In genomic region chr2:182132605-182133004, GRCh38 we compare ENCODE assay signal across 15 cellular contexts.
A peak's percentile ranks its signal among the peaks of the same experiment; 100 is the strongest.
DNase-seq lines count a peak whose midpoint lies in the region; ATAC-seq, FAIRE-seq and TF ChIP-seq lines count a peak whose summit lies in the region.
"Had no signal": no experiment of that assay in that cellular context is flagged by ENCODE, and none has a peak within 500 bp of the region (broad histone marks: within the 10 kb centered on the region; RNA-seq: fewer than 3 reads in every experiment).

No MANE protein-coding gene starts in this region.

- H3K9ac ChIP-seq in K562 (ENCODE audit: insufficient read depth in 1 of 2, low read depth in 2 of 2, low read length in 2 of 2), result no peak overlapping the region

- H3K4me1 Mint-ChIP-seq in activated T-helper 17 cell treated with anti-CD3 and anti-CD28 coated beads, Interleukin-2, amount 50 U/mL, for 72 hours, result no peaks in the 10 kb centered on the region

- peaks cover 5% of the 10 kb centered on the region for H3K27me3 Mint-ChIP-seq in activated T-helper 17 cell treated with anti-CD3 and anti-CD28 coated beads, Interleukin-2, amount 50 U/mL, for 72 hours

- TF ChIP-seq EP300 in K562 (IDR thresholded peaks at IDR 0.05; ENCODE audit: low read length), result no peak

- no peaks in the 10 kb centered on the region for H3K9me3 Mint-ChIP-seq in activated T-helper 17 cell treated with anti-CD3 and anti-CD28 coated beads, Interleukin-2, amount 50 U/mL, for 72 hours
- H3K9me3 Mint-ChIP-seq: activated T-helper 2 cell treated with anti-CD3 and anti-CD28 coated beads, Interferon-gamma antibody, Interleukin-2, Interleukin-4, amounts not matched to agents 10 μg/mL and 5 μg/mL and 100 μg/mL, durations not matched to agents 14 hours and 24 hours and 36 hours had no signal

- no peaks in the 10 kb centered on the region for H3K79me2 ChIP-seq in K562 (ENCODE audit: control insufficient read depth, insufficient read depth, low read length)

- TF ChIP-seq CTCF in LNCAP (IDR thresholded peaks at IDR 0.05) (peak; percentile 59), K562 (IDR thresholded peaks at IDR 0.05 in 2 of 3, conservative IDR thresholded peaks at IDR 0.05 in 1 of 3; ENCODE audit: insufficient read depth in 2 of 3, low read depth in 1 of 3, low read length in 3 of 3) (peak in 1 of 3 experiments; percentile 16; a peak in 1 of 6 replicates)

- no peaks in the 10 kb centered on the region for H3K9me1 ChIP-seq in K562 (ENCODE audit: control insufficient read depth, insufficient read depth, low read length)

- CTCF ChIA-PET in K562 (lab: Yijun Ruan, JAX; ENCODE audit: low intra/inter-chr PET ratio), result no interaction called here

- H3K4me2 ChIP-seq in K562 (ENCODE audit: insufficient read depth, low read length), result no peak overlapping the region

- H3K27ac ChIP-seq in K562 (ENCODE audit: extremely low read depth, low read depth, low read length) (no peak overlapping the region), small intestine (ENCODE audit: low read depth in 1 of 2, low read length in 1 of 2) (no peak overlapping the region), SJCRH30 (no peak overlapping the region)
- H3K27ac ChIP-seq: neutrophil had no signal

- ATAC-seq in K562 (no peak), HG02885 (IDR thresholded peaks at IDR 0.05; ENCODE audit: poor library complexity, unreplicated experiment) (no peak)
- ATAC-seq in activated T-helper 17 cell treated with anti-CD3 and anti-CD28 coated beads, Interleukin-2, amount 50 U/mL, for 72 hours (replicated peaks), result no peak

- H3K4me1 ChIP-seq in K562 (replicated peaks in 1 of 2; ENCODE audit: control insufficient read depth in 2 of 2, insufficient read depth in 2 of 2, low read length in 2 of 2) (no peaks in the 10 kb centered on the region), small intestine (ENCODE audit: control insufficient read depth in 2 of 2, insufficient read depth in 1 of 2, low read depth in 1 of 2, low read length in 1 of 2) (no peaks in the 10 kb centered on the region), SJCRH30 (no peaks in the 10 kb centered on the region)

- H4K20me1 ChIP-seq in K562 (replicated peaks; ENCODE audit: control insufficient read depth, insufficient read depth, low read length), result no peaks in the 10 kb centered on the region

- H3K36me3 ChIP-seq in K562 (ENCODE audit: control insufficient read depth, insufficient read depth, low read length) (no peaks in the 10 kb centered on the region), small intestine (ENCODE audit: control insufficient read depth in 2 of 2, insufficient read depth in 2 of 2, low read length in 2 of 2) (no peaks in the 10 kb centered on the region), SJCRH30 (no peaks in the 10 kb centered on the region; the same call in 1 of the 2 replicates)
- H3K36me3 ChIP-seq: neutrophil had no signal

- DNase-seq in COR-L47 (lab: John Stamatoyannopoulos, UW) (peak; percentile 30), K562 (ENCODE audit: extremely low read depth in 1 of 4, low spot score in 3 of 4) (no peak), lung microvascular endothelial cell (ENCODE audit: low read depth in 2 of 2) (peak; percentile 32 to 41), small intestine (no peak), SJCRH30 (no peak)
- DNase-seq: activated CD4-positive, CD25-positive, alpha-beta regulatory T cell; RPMI8226; stimulated activated CD4-positive, alpha-beta T cell treated with anti-CD3 and anti-CD28 coated beads, Interleukin-1b, Interleukin-23, amount 100 ng/mL, for 48 hours; stimulated activated naive CD4-positive, alpha-beta T cell had no signal

- no peak for FAIRE-seq in K562 (lab: Jason Lieb, UNC)
- no peak for FAIRE-seq in small intestine (lab: Jason Lieb, UNC)
- FAIRE-seq: frontal cortex had no signal

- no peak overlapping the region for H2AFZ ChIP-seq in K562 (ENCODE audit: low read depth, low read length)

- no peak for TF ChIP-seq POLR2A in K562 (conservative IDR thresholded peaks at IDR 0.05)

- H3K27me3 ChIP-seq in K562 (ENCODE audit: control insufficient read depth in 2 of 2, insufficient read depth in 2 of 2, low read length in 2 of 2) (no peaks in the 10 kb centered on the region), small intestine (ENCODE audit: control insufficient read depth in 2 of 2, insufficient read depth in 2 of 2, low read length in 2 of 2) (no peaks in the 10 kb centered on the region), SJCRH30 (no peaks in the 10 kb centered on the region)
- H3K27me3 ChIP-seq: neutrophil had no signal

- H3K9me3 ChIP-seq in K562 (replicated peaks; ENCODE audit: control insufficient read depth, insufficient read depth, low read depth, low read length), result no peaks in the 10 kb centered on the region
- no peaks in the 10 kb centered on the region for H3K9me3 ChIP-seq in small intestine (ENCODE audit: control insufficient read depth, low read depth)
- no peaks in the 10 kb centered on the region for H3K9me3 ChIP-seq in SJCRH30 (replicated peaks)
- H3K9me3 ChIP-seq: neutrophil had no signal

- in situ Hi-C loops in K562 (cut with MboI), result no loop called here

- BruUV-seq in K562 (replicated peaks; lab: Mats Ljungman, UMichigan), result no TSS peak

- no peaks in the 10 kb centered on the region for H3K36me3 Mint-ChIP-seq in activated T-helper 17 cell treated with anti-CD3 and anti-CD28 coated beads, Interleukin-2, amount 50 U/mL, for 72 hours (ENCODE audit: low read depth)

- POLR2A ChIA-PET in K562 (lab: Yijun Ruan, JAX), result interaction anchor here (0.5 kb wide), 1 partner anchor 401 kb away, joined by 3 read pairs; no protein-coding TSS in a partner anchor

- no peak overlapping the region for H3K4me3 Mint-ChIP-seq in activated T-helper 17 cell treated with anti-CD3 and anti-CD28 coated beads, Interleukin-2, amount 50 U/mL, for 72 hours

- H3K4me3 ChIP-seq in K562 (no peak overlapping the region), small intestine (ENCODE audit: low read depth in 1 of 2, low read length in 2 of 2) (no peak overlapping the region), SJCRH30 (no peak overlapping the region)

- intact Hi-C loops in K562 (cut with micrococcal nuclease), result no loop called here

- TF ChIP-seq RAD21 in K562 (CRISPR knock-in tag; conservative IDR thresholded peaks at IDR 0.05 in 1 of 2, IDR thresholded peaks at IDR 0.05 in 1 of 2), result peak; percentile 12 to 34; a peak in 2 of 4 replicates

- no peak overlapping the region for H3K27ac Mint-ChIP-seq in activated T-helper 17 cell treated with anti-CD3 and anti-CD28 coated beads, Interleukin-2, amount 50 U/mL, for 72 hours
- H3K27ac Mint-ChIP-seq: activated T-helper 2 cell treated with anti-CD3 and anti-CD28 coated beads, Interferon-gamma antibody, Interleukin-2, Interleukin-4, amounts not matched to agents 10 μg/mL and 5 μg/mL and 100 μg/mL, durations not matched to agents 14 hours and 24 hours and 36 hours had no signal

TF ChIP-seq in K562, 482 proteins besides CTCF, POLR2A, EP300 and RAD21 (continues in another document):
- TF ChIP-seq ZNF830 (CRISPR knock-in tag; IDR thresholded peaks at IDR 0.05) (no peak), CREB3L1 (IDR thresholded peaks at IDR 0.05; ENCODE audit: borderline replicate concordance, low read depth) (no peak), ZNF431 (CRISPR knock-in tag; IDR thresholded peaks at IDR 0.05) (no peak), SLC30A9 (CRISPR knock-in tag; IDR thresholded peaks at IDR 0.05) (no peak), E2F4 (CRISPR knock-in tag; IDR thresholded peaks at IDR 0.05; ENCODE audit: low read depth) (no peak), RFX1 (IDR thresholded peaks at IDR 0.05) (no peak)
- TF ChIP-seq, protein P1, sequence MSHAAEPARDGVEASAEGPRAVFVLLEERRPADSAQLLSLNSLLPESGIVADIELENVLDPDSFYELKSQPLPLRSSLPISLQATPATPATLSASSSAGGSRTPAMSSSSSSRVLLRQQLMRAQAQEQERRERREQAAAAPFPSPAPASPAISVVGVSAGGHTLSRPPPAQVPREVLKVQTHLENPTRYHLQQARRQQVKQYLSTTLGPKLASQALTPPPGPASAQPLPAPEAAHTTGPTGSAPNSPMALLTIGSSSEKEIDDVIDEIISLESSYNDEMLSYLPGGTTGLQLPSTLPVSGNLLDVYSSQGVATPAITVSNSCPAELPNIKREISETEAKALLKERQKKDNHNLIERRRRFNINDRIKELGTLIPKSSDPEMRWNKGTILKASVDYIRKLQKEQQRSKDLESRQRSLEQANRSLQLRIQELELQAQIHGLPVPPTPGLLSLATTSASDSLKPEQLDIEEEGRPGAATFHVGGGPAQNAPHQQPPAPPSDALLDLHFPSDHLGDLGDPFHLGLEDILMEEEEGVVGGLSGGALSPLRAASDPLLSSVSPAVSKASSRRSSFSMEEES (CRISPR knock-in tag; IDR thresholded peaks at IDR 0.05), result no peak
- TF ChIP-seq, protein P2, sequence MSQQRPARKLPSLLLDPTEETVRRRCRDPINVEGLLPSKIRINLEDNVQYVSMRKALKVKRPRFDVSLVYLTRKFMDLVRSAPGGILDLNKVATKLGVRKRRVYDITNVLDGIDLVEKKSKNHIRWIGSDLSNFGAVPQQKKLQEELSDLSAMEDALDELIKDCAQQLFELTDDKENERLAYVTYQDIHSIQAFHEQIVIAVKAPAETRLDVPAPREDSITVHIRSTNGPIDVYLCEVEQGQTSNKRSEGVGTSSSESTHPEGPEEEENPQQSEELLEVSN (IDR thresholded peaks at IDR 0.05; ENCODE audit: borderline replicate concordance in 1 of 2, extremely low read depth in 1 of 2, insufficient read depth in 1 of 2, insufficient read length in 1 of 2, low read depth in 1 of 2, low read length in 1 of 2, poor library complexity in 1 of 2, severe bottlenecking in 1 of 2), result no peak

Comparison
In these comparisons a context has a peak if more than half of its experiments do, and no peak if none do; other contexts are left out.
1. DNase-seq: peak in COR-L47 (single experiment) and lung microvascular endothelial cell (2 of 2); none in K562 (0 of 4), small intestine (single experiment) and SJCRH30 (0 of 2).